Comparison of ENCODE assay signal across 1 cellular context in the genomic region with DNA sequence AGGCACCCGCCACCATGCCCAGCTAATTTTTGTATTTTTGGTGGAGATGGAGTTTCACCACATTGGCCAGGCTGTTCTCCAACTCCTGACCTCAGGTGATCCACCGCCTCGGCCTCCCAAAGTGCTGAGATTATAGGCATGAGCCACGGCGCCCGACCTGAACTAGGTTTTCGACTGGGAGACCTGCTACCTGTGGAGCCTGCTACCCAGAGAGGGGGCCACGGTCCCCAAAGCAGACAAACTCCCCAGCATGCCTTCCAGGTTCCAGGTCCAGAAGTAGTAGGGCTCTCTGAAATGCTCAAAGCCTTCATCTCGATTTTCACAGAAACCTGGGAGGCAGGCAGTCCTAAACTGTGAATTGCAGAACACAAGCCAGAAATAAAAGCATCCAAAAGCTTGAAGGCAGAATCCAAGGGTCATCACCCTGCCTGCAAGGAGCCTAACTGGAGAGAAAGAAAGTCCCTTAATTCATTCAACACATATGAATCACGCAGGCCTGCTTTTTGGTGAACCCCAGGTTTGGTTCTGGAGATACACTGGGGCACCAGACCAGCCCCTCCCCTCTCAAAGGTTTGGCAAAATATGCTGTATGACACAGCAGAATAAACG.
TF ChIP-seq lines count a peak whose summit lies in the region.

No MANE protein-coding gene starts in this region.

TF ChIP-seq in GM23338, 12 proteins besides CTCF, POLR2A, EP300 and RAD21 (continued from another document):
- TF ChIP-seq, protein P1, sequence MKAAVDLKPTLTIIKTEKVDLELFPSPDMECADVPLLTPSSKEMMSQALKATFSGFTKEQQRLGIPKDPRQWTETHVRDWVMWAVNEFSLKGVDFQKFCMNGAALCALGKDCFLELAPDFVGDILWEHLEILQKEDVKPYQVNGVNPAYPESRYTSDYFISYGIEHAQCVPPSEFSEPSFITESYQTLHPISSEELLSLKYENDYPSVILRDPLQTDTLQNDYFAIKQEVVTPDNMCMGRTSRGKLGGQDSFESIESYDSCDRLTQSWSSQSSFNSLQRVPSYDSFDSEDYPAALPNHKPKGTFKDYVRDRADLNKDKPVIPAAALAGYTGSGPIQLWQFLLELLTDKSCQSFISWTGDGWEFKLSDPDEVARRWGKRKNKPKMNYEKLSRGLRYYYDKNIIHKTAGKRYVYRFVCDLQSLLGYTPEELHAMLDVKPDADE (IDR thresholded peaks at IDR 0.05): no peak
- TF ChIP-seq EZH2 (IDR thresholded peaks at IDR 0.05; ENCODE audit: low read depth, unreplicated experiment) (no peak), NANOG (IDR thresholded peaks at IDR 0.05; ENCODE audit: borderline replicate concordance) (no peak), CREB1 (CRISPR knock-in tag; IDR thresholded peaks at IDR 0.05; ENCODE audit: low read depth) (no peak)
- TF ChIP-seq, protein P2, sequence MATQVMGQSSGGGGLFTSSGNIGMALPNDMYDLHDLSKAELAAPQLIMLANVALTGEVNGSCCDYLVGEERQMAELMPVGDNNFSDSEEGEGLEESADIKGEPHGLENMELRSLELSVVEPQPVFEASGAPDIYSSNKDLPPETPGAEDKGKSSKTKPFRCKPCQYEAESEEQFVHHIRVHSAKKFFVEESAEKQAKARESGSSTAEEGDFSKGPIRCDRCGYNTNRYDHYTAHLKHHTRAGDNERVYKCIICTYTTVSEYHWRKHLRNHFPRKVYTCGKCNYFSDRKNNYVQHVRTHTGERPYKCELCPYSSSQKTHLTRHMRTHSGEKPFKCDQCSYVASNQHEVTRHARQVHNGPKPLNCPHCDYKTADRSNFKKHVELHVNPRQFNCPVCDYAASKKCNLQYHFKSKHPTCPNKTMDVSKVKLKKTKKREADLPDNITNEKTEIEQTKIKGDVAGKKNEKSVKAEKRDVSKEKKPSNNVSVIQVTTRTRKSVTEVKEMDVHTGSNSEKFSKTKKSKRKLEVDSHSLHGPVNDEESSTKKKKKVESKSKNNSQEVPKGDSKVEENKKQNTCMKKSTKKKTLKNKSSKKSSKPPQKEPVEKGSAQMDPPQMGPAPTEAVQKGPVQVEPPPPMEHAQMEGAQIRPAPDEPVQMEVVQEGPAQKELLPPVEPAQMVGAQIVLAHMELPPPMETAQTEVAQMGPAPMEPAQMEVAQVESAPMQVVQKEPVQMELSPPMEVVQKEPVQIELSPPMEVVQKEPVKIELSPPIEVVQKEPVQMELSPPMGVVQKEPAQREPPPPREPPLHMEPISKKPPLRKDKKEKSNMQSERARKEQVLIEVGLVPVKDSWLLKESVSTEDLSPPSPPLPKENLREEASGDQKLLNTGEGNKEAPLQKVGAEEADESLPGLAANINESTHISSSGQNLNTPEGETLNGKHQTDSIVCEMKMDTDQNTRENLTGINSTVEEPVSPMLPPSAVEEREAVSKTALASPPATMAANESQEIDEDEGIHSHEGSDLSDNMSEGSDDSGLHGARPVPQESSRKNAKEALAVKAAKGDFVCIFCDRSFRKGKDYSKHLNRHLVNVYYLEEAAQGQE (IDR thresholded peaks at IDR 0.05; ENCODE audit: unreplicated experiment): no peak
- TF ChIP-seq, protein P3, sequence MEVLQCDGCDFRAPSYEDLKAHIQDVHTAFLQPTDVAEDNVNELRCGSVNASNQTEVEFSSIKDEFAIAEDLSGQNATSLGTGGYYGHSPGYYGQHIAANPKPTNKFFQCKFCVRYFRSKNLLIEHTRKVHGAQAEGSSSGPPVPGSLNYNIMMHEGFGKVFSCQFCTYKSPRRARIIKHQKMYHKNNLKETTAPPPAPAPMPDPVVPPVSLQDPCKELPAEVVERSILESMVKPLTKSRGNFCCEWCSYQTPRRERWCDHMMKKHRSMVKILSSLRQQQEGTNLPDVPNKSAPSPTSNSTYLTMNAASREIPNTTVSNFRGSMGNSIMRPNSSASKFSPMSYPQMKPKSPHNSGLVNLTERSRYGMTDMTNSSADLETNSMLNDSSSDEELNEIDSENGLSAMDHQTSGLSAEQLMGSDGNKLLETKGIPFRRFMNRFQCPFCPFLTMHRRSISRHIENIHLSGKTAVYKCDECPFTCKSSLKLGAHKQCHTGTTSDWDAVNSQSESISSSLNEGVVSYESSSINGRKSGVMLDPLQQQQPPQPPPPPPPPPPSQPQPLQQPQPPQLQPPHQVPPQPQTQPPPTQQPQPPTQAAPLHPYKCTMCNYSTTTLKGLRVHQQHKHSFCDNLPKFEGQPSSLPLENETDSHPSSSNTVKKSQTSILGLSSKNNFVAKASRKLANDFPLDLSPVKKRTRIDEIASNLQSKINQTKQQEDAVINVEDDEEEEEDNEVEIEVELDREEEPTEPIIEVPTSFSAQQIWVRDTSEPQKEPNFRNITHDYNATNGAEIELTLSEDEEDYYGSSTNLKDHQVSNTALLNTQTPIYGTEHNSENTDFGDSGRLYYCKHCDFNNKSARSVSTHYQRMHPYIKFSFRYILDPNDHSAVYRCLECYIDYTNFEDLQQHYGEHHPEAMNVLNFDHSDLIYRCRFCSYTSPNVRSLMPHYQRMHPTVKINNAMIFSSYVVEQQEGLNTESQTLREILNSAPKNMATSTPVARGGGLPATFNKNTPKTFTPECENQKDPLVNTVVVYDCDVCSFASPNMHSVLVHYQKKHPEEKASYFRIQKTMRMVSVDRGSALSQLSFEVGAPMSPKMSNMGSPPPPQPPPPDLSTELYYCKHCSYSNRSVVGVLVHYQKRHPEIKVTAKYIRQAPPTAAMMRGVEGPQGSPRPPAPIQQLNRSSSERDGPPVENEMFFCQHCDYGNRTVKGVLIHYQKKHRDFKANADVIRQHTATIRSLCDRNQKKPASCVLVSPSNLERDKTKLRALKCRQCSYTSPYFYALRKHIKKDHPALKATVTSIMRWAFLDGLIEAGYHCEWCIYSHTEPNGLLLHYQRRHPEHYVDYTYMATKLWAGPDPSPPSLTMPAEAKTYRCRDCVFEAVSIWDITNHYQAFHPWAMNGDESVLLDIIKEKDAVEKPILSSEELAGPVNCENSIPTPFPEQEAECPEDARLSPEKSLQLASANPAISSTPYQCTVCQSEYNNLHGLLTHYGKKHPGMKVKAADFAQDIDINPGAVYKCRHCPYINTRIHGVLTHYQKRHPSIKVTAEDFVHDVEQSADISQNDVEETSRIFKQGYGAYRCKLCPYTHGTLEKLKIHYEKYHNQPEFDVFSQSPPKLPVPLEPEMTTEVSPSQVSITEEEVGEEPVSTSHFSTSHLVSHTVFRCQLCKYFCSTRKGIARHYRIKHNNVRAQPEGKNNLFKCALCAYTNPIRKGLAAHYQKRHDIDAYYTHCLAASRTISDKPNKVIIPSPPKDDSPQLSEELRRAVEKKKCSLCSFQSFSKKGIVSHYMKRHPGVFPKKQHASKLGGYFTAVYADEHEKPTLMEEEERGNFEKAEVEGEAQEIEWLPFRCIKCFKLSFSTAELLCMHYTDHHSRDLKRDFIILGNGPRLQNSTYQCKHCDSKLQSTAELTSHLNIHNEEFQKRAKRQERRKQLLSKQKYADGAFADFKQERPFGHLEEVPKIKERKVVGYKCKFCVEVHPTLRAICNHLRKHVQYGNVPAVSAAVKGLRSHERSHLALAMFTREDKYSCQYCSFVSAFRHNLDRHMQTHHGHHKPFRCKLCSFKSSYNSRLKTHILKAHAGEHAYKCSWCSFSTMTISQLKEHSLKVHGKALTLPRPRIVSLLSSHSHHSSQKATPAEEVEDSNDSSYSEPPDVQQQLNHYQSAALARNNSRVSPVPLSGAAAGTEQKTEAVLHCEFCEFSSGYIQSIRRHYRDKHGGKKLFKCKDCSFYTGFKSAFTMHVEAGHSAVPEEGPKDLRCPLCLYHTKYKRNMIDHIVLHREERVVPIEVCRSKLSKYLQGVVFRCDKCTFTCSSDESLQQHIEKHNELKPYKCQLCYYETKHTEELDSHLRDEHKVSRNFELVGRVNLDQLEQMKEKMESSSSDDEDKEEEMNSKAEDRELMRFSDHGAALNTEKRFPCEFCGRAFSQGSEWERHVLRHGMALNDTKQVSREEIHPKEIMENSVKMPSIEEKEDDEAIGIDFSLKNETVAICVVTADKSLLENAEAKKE (CRISPR knock-in tag; IDR thresholded peaks at IDR 0.05): no peak
TF ChIP-seq in GM23338: peak in this region for 0.
